10 cellular contexts compared by ENCODE assay signal in the genomic region with DNA sequence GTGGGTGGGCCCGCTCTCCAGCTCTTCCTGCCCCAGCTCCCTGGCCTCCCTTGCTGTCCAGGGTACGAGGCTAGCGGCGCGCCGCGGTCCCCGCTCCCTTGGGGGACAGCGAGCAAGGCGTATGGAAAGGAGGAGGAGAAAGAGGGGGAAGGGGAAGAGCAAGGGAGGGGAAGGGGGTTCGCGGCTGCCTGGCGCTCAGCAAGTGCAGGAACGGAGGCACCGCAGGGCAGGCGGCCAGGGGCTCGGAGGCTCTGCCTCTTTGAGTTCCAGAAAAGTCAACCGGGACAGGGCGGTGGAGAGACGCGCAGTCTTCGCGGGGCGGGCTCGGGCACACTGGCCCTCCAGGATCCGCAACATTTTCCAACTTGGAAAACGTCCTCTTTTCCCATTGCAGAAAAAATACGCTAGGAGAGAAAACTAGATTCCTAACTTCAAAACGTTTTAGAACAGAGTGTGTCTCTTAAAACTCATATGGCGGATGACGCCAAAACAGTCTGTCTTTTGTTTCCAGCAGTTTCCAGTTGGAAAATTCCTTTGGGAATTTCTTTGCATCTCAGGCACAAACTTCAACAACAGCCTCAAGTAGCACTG. TPM values are rescaled to one million over a fixed set of nuclear protein-coding genes. Genes with fewer than 3 reads are reported as not detected.
DNase-seq lines count a peak whose midpoint lies in the region; FAIRE-seq and TF ChIP-seq lines count a peak whose summit lies in the region.
"Had no signal": no experiment of that assay in that cellular context is flagged by ENCODE, and none has a peak within 500 bp of the region (broad histone marks: within the 10 kb centered on the region; RNA-seq: fewer than 3 reads in every experiment).

No MANE protein-coding gene starts in this region.

- no peak for TF ChIP-seq CTCF in SK-N-SH (IDR thresholded peaks at IDR 0.05)

- H3K36me3 ChIP-seq in NT2/D1 (ENCODE audit: insufficient read depth, insufficient read length, low read length), result no peaks in the 10 kb centered on the region
- H3K36me3 ChIP-seq in muscle layer of duodenum (ENCODE audit: control insufficient read depth in 1 of 2, insufficient read depth in 2 of 2, low read length in 2 of 2), result no peaks in the 10 kb centered on the region
- H3K36me3 ChIP-seq in SK-N-SH (replicated peaks in 1 of 2; ENCODE audit: control insufficient read depth in 1 of 2, insufficient read depth in 2 of 2, low read length in 1 of 2), result no peaks in the 10 kb centered on the region

- H3K9me2 ChIP-seq in SK-N-SH, result no peaks in the 10 kb centered on the region

- no peak for TF ChIP-seq EP300 in SK-N-SH (IDR thresholded peaks at IDR 0.05; ENCODE audit: borderline replicate concordance in 1 of 2, low read depth in 1 of 2, low read length in 1 of 2)

- peak overlapping the region; percentile 60 for H3K27ac ChIP-seq in muscle layer of duodenum (ENCODE audit: low read length)
- no peak overlapping the region for H3K27ac ChIP-seq in SK-N-SH (ENCODE audit: low read depth in 2 of 2, low read length in 1 of 2)

- H3K9ac ChIP-seq in NT2/D1 (ENCODE audit: insufficient read length, low read depth), result no peak overlapping the region
- no peak overlapping the region for H3K9ac ChIP-seq in SK-N-SH

- H3F3A ChIP-seq in SK-N-SH (replicated peaks; ENCODE audit: insufficient read depth), result no peaks in the 10 kb centered on the region

- DNase-seq in NT2/D1 (ENCODE audit: low read depth, low spot score) (no peak), fibroblast of peridontal ligament (ENCODE audit: extremely low read depth) (peak; percentile 69), urothelium cell line (ENCODE audit: low spot score) (peak; percentile 25), activated gamma-delta T cell treated with Interleukin-2 at 50 U/mL for 16 hours (no peak), NCI-H2196 (lab: John Stamatoyannopoulos, UW; ENCODE audit: unreplicated experiment) (no peak), SK-N-SH (no peak)
- DNase-seq: activated CD4-positive, alpha-beta T cell treated with anti-CD3 and anti-CD28 coated beads for 36 hours; effector memory CD8-positive, alpha-beta T cell; NCI-H446 had no signal

- H3K4me2 ChIP-seq in SK-N-SH, result no peak overlapping the region

- WGBS in SK-N-SH (ENCODE audit: low lambda C conversion rate), result 91% methylated on average over 31 of the region's 31 CpGs

- no peaks in the 10 kb centered on the region for H4K20me1 ChIP-seq in SK-N-SH (ENCODE audit: insufficient read depth)

- CTCF ChIA-PET in SK-N-SH (lab: Yijun Ruan, JAX), result no interaction called here

- POLR2A ChIA-PET in SK-N-SH (lab: Yijun Ruan, JAX), result no interaction called here

- no peak for FAIRE-seq in urothelium cell line (lab: Jason Lieb, UNC)

- peaks cover 4% of the 10 kb centered on the region; the same call in 1 of the 2 replicates for H3K9me3 ChIP-seq in NT2/D1 (ENCODE audit: insufficient read depth, low read length)
- no peaks in the 10 kb centered on the region for H3K9me3 ChIP-seq in muscle layer of duodenum (ENCODE audit: control insufficient read depth in 1 of 2, low read length in 2 of 2)
- no peaks in the 10 kb centered on the region for H3K9me3 ChIP-seq in SK-N-SH

- H3K4me1 ChIP-seq in NT2/D1 (ENCODE audit: insufficient read depth, insufficient read length), result no peaks in the 10 kb centered on the region
- peaks cover 0 to 3% of the 10 kb centered on the region in 2 donors for H3K4me1 ChIP-seq in muscle layer of duodenum (ENCODE audit: control insufficient read depth in 1 of 2, insufficient read depth in 2 of 2, low read length in 2 of 2)
- H3K4me1 ChIP-seq in SK-N-SH (ENCODE audit: control insufficient read depth in 1 of 2, insufficient read depth in 2 of 2, low read depth in 1 of 2, low read length in 1 of 2), result no peaks in the 10 kb centered on the region; a peak in 1 of 4 replicates

- H3K4me3 ChIP-seq in NT2/D1 (ENCODE audit: insufficient read length, low read depth) (peak overlapping the region; percentile 12), muscle layer of duodenum (ENCODE audit: low read depth in 1 of 2, low read length in 2 of 2) (peak overlapping the region; percentile 69 to 71), SK-N-SH (ENCODE audit: low read depth in 2 of 2, low read length in 1 of 2) (no peak overlapping the region)

- H2AFZ ChIP-seq in SK-N-SH (ENCODE audit: low read depth), result no peak overlapping the region

- H3K27me3 ChIP-seq in NT2/D1 (ENCODE audit: insufficient read depth, insufficient read length) (no peaks in the 10 kb centered on the region), muscle layer of duodenum (ENCODE audit: low read depth, low read length) (no peaks in the 10 kb centered on the region), SK-N-SH (ENCODE audit: insufficient read depth) (no peaks in the 10 kb centered on the region)

- H3K79me2 ChIP-seq in SK-N-SH (ENCODE audit: insufficient read depth), result no peaks in the 10 kb centered on the region

- TF ChIP-seq RAD21 in SK-N-SH (IDR thresholded peaks at IDR 0.05; ENCODE audit: low read length), result no peak

TF ChIP-seq in SK-N-SH, 30 proteins besides CTCF, POLR2A, EP300 and RAD21:
- no peak for TF ChIP-seq TAF1 (IDR thresholded peaks at IDR 0.05; ENCODE audit: borderline replicate concordance, low read depth, low read length)
- no peak for TF ChIP-seq GATA2 (CRISPR knock-in tag; IDR thresholded peaks at IDR 0.05)
- TF ChIP-seq FOSL2 (IDR thresholded peaks at IDR 0.05; ENCODE audit: borderline replicate concordance, low read depth), result no peak
- no peak for TF ChIP-seq RFX5 (IDR thresholded peaks at IDR 0.05; ENCODE audit: low read length)
- TF ChIP-seq, protein P1, sequence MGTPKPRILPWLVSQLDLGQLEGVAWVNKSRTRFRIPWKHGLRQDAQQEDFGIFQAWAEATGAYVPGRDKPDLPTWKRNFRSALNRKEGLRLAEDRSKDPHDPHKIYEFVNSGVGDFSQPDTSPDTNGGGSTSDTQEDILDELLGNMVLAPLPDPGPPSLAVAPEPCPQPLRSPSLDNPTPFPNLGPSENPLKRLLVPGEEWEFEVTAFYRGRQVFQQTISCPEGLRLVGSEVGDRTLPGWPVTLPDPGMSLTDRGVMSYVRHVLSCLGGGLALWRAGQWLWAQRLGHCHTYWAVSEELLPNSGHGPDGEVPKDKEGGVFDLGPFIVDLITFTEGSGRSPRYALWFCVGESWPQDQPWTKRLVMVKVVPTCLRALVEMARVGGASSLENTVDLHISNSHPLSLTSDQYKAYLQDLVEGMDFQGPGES (IDR thresholded peaks at IDR 0.05; ENCODE audit: low read depth, low read length), result no peak
- TF ChIP-seq, protein P2, sequence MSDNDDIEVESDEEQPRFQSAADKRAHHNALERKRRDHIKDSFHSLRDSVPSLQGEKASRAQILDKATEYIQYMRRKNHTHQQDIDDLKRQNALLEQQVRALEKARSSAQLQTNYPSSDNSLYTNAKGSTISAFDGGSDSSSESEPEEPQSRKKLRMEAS (IDR thresholded peaks at IDR 0.05; ENCODE audit: low read depth), result no peak
- TF ChIP-seq SMC3 (IDR thresholded peaks at IDR 0.05; ENCODE audit: low read depth, low read length), result no peak
- TF ChIP-seq GABPA (IDR thresholded peaks at IDR 0.05; ENCODE audit: low read depth), result no peak
- TF ChIP-seq POLR2AphosphoS5 (IDR thresholded peaks at IDR 0.05; ENCODE audit: low read depth, low read length), result no peak
- no peak for TF ChIP-seq TCF12 (IDR thresholded peaks at IDR 0.05)
- no peak for TF ChIP-seq JUND (IDR thresholded peaks at IDR 0.05)
- TF ChIP-seq, protein P3, sequence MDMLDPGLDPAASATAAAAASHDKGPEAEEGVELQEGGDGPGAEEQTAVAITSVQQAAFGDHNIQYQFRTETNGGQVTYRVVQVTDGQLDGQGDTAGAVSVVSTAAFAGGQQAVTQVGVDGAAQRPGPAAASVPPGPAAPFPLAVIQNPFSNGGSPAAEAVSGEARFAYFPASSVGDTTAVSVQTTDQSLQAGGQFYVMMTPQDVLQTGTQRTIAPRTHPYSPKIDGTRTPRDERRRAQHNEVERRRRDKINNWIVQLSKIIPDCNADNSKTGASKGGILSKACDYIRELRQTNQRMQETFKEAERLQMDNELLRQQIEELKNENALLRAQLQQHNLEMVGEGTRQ (IDR thresholded peaks at IDR 0.05; ENCODE audit: borderline replicate concordance, low read depth, low read length), result no peak
- TF ChIP-seq, protein P4, sequence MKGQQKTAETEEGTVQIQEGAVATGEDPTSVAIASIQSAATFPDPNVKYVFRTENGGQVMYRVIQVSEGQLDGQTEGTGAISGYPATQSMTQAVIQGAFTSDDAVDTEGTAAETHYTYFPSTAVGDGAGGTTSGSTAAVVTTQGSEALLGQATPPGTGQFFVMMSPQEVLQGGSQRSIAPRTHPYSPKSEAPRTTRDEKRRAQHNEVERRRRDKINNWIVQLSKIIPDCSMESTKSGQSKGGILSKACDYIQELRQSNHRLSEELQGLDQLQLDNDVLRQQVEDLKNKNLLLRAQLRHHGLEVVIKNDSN (IDR thresholded peaks at IDR 0.05; ENCODE audit: borderline replicate concordance, low read depth), result no peak
- no peak for TF ChIP-seq ELF1 (IDR thresholded peaks at IDR 0.05)
- no peak for TF ChIP-seq TEAD4 (IDR thresholded peaks at IDR 0.05; ENCODE audit: borderline replicate concordance, insufficient read depth)
- TF ChIP-seq, protein P5, sequence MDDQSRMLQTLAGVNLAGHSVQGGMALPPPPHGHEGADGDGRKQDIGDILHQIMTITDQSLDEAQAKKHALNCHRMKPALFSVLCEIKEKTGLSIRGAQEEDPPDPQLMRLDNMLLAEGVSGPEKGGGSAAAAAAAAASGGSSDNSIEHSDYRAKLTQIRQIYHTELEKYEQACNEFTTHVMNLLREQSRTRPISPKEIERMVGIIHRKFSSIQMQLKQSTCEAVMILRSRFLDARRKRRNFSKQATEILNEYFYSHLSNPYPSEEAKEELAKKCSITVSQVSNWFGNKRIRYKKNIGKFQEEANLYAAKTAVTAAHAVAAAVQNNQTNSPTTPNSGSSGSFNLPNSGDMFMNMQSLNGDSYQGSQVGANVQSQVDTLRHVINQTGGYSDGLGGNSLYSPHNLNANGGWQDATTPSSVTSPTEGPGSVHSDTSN (IDR thresholded peaks at IDR 0.05), result no peak
- no peak for TF ChIP-seq RCOR1 (IDR thresholded peaks at IDR 0.05; ENCODE audit: low read length)
- no peak for TF ChIP-seq NFIC (IDR thresholded peaks at IDR 0.05; ENCODE audit: borderline replicate concordance)
- no peak for TF ChIP-seq MXI1 (IDR thresholded peaks at IDR 0.05; ENCODE audit: low read depth, low read length)
- TF ChIP-seq NRF1 (IDR thresholded peaks at IDR 0.05; ENCODE audit: low read depth, low read length), result no peak

RNA-seq across cellular contexts. Expression of a gene that starts 23.1 kb away (rescaled TPM):
- 4.6 and 6.8 TPM in 2 replicates for polyA plus RNA-seq in SK-N-SH (2012; rRNA removed)
- 5.9 and 6.2 TPM in 2 replicates for polyA plus RNA-seq in SK-N-SH (2012; cell fraction: cytosol; rRNA removed)
- 5.1 and 10.3 TPM in 2 replicates for polyA plus RNA-seq in SK-N-SH (2012; cell fraction: nucleus; rRNA removed)

Comparison
In these comparisons a context has a peak if more than half of its experiments do, and no peak if none do; other contexts are left out.
1. DNase-seq: peak in fibroblast of peridontal ligament (single experiment) and urothelium cell line (single experiment); none in NT2/D1 (single experiment), activated gamma-delta T cell treated with Interleukin-2 at 50 U/mL for 16 hours (single experiment), NCI-H2196 (single experiment) and SK-N-SH (single experiment).
2. H3K4me3 ChIP-seq: peak in NT2/D1 (single experiment) and muscle layer of duodenum (2 of 2); none in SK-N-SH (0 of 2).